ENCODE assay signal across 8 cellular contexts in the genomic region with DNA sequence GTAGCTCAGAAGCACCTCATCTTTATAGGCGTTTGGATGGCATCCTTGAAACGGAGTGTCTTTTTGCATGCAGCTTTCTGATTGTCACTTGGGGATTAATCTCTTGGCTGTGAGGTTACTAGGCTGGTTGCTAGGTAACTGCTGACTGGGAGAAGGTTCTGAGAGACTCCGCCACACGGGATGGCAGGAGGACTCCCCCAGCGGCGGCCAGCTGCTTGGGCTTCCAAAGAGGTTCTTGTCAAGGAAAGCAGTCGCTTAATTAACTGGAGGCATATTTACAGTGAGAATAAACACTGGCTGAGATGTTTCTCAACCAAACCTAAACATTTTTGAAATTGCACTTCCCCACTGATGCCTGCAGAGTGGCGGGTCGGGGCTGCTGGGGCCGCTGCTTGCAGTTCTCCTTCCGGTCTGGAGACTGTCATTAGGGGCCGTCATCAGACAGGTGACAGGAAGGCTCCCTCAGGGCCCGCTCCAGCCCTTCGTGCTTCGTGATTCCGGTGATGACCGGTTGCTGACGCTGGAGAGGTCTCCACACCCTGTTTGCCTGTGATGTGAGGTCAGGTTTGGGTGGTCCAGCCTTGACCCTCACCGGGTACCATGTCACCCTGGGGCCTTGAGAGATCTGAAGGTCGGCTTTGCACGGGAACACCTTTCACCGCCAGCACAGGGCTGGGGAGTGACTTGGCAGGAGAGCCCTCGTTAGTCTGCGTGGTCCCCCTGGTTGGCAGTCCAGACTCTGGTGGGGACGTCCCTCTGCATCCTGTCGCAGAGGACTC. TPM values are rescaled to one million over a fixed set of nuclear protein-coding genes. Genes with fewer than 3 reads are reported as not detected.
A peak's percentile ranks its signal among the peaks of the same experiment; 100 is the strongest.
DNase-seq lines count a peak whose midpoint lies in the region; ATAC-seq lines count a peak whose summit lies in the region.

No MANE protein-coding gene starts in this region.

- ATAC-seq in GM21576 (IDR thresholded peaks at IDR 0.05; ENCODE audit: unreplicated experiment) (peak; percentile 65), left lobe of liver (no peak)

- peak; percentile 80 for DNase-seq in D341Med (ENCODE audit: low spot score)
- peak; percentile 45 for DNase-seq in NCI-H82 treated with DMSO at 0.1 percent for 48 hours (lab: John Stamatoyannopoulos, UW; ENCODE audit: unreplicated experiment)
- peak; percentile 19 for DNase-seq in iris pigment epithelial cell (ENCODE audit: low read depth)
- no peak for DNase-seq in SKM-1 treated with dmso at 0.1 percent for 144 hours (lab: John Stamatoyannopoulos, UW; ENCODE audit: unreplicated experiment)
- no peak for DNase-seq in left lobe of liver (ENCODE audit: low spot score)
- no peak for DNase-seq in 8988T
- DNase-seq in NCI-H1048 (lab: John Stamatoyannopoulos, UW), result no peak

RNA-seq across cellular contexts. Expression of gene NSG1, which starts 9.1 kb away (rescaled TPM):
- 0.13 TPM for total RNA-seq in left lobe of liver

Comparison
In these comparisons a context has a peak if more than half of its experiments do, and no peak if none do; other contexts are left out.
1. DNase-seq: peak in D341Med (single experiment), NCI-H82 treated with DMSO at 0.1 percent for 48 hours (single experiment) and iris pigment epithelial cell (single experiment); none in SKM-1 treated with dmso at 0.1 percent for 144 hours (single experiment), left lobe of liver (single experiment), 8988T (single experiment) and NCI-H1048 (single experiment).